Comparison of ENCODE assay signal across 12 cellular contexts in genomic region chr6:42029062-42029685, GRCh38. TPM values are rescaled to one million over a fixed set of nuclear protein-coding genes. Genes with fewer than 3 reads are reported as not detected.
DNase-seq lines count a peak whose midpoint lies in the region; ATAC-seq and TF ChIP-seq lines count a peak whose summit lies in the region.
"Had no signal": no experiment of that assay in that cellular context is flagged by ENCODE, and none has a peak within 500 bp of the region (broad histone marks: within the 10 kb centered on the region; RNA-seq: fewer than 3 reads in every experiment).

No MANE protein-coding gene starts in this region.

- CTCF ChIA-PET in WTC11 (lab: Charles Lee), result interaction anchor here (1.1 to 2.0 kb wide), 6 partner anchors 10 to 242 kb away, joined by 3 to 11 read pairs (median 5); partner anchors contain the start of genes BYSL, MED20 and TOMM6

- peaks cover 16% of the 10 kb centered on the region for H3K36me3 Mint-ChIP-seq in activated naive CD4-positive, alpha-beta T cell treated with anti-CD3 and anti-CD28 coated beads, Interleukin-2, amount 50 U/mL, for 24 hours
- H3K36me3 Mint-ChIP-seq in WTC11, result no peaks in the 10 kb centered on the region

- H3K4me1 Mint-ChIP-seq in activated naive CD4-positive, alpha-beta T cell treated with anti-CD3 and anti-CD28 coated beads, Interleukin-2, amount 50 U/mL, for 24 hours, result peaks cover 88% of the 10 kb centered on the region
- peaks cover 12% of the 10 kb centered on the region for H3K4me1 Mint-ChIP-seq in WTC11
- H3K4me1 Mint-ChIP-seq in stimulated activated naive CD8-positive, alpha-beta T cell treated with anti-CD3 and anti-CD28 coated beads, Interleukin-15, amount 100 ng/mL, for 72 hours, result peaks cover 95% of the 10 kb centered on the region

- TF ChIP-seq CTCF in WTC11 (IDR thresholded peaks at IDR 0.05) (no peak), hepatocyte (IDR thresholded peaks at IDR 0.05; ENCODE audit: poor library complexity) (no peak)

- peak overlapping the region; percentile 98 for H3K27ac Mint-ChIP-seq in activated naive CD4-positive, alpha-beta T cell treated with anti-CD3 and anti-CD28 coated beads, Interleukin-2, amount 50 U/mL, for 24 hours
- H3K27ac Mint-ChIP-seq in WTC11, result no peak overlapping the region
- H3K27ac Mint-ChIP-seq in stimulated activated naive CD8-positive, alpha-beta T cell treated with anti-CD3 and anti-CD28 coated beads, Interleukin-15, amount 100 ng/mL, for 72 hours, result peak overlapping the region; percentile 91 to 96

- POLR2A ChIA-PET in WTC11 (lab: Charles Lee), result interaction anchor here (0.6 kb wide), 2 partner anchors 221 to 514 kb away, joined by 3 to 4 read pairs; no protein-coding TSS in a partner anchor

- no peaks in the 10 kb centered on the region for H3K9me2 ChIP-seq in hepatocyte (replicated peaks; ENCODE audit: insufficient read depth)

- H2AFZ ChIP-seq in hepatocyte, result no peak overlapping the region

- no peak for ATAC-seq in WTC11
- no peak for ATAC-seq in stimulated activated naive CD8-positive, alpha-beta T cell treated with anti-CD3 and anti-CD28 coated beads, Interleukin-15, amount 100 ng/mL, for 72 hours

- H3K4me3 Mint-ChIP-seq in activated naive CD4-positive, alpha-beta T cell treated with anti-CD3 and anti-CD28 coated beads, Interleukin-2, amount 50 U/mL, for 24 hours, result peak overlapping the region; percentile 23
- no peak overlapping the region for H3K4me3 Mint-ChIP-seq in WTC11
- peak overlapping the region; percentile 50 to 88 for H3K4me3 Mint-ChIP-seq in stimulated activated naive CD8-positive, alpha-beta T cell treated with anti-CD3 and anti-CD28 coated beads, Interleukin-15, amount 100 ng/mL, for 72 hours

- no peak for DNase-seq in activated naive CD4-positive, alpha-beta T cell treated with Interleukin-2 at 50 U/mL for 16 hours
- DNase-seq in WTC11 (ENCODE audit: low spot score) (no peak), hepatocyte (ENCODE audit: low spot score) (no peak), kidney tubule cell (ENCODE audit: low spot score) (no peak), NCI-H510A treated with DMSO at 0.1 percent for 48 hours (lab: John Stamatoyannopoulos, UW) (no peak), NCI-H510A (lab: John Stamatoyannopoulos, UW) (no peak)
- DNase-seq in stimulated activated naive CD8-positive, alpha-beta T cell treated with anti-CD3 and anti-CD28 coated beads, Interleukin-15, amount 100 ng/mL, for 72 hours, result no peak
- DNase-seq: head of caudate nucleus; stimulated activated CD4-positive, alpha-beta T cell treated with anti-CD3 and anti-CD28 coated beads, Interleukin-2, amount 100 ng/mL, for 24 hours had no signal

- peak overlapping the region; percentile 67 for H3K4me2 ChIP-seq in hepatocyte

- H3K4me1 ChIP-seq in hepatocyte (ENCODE audit: insufficient read depth), result peaks cover 32% of the 10 kb centered on the region
- H3K4me1 ChIP-seq: BE2C had no signal

- H3K79me2 ChIP-seq in hepatocyte, result peaks cover 5% of the 10 kb centered on the region

- H3K27me3 ChIP-seq in hepatocyte, result no peaks in the 10 kb centered on the region
- H3K27me3 ChIP-seq: BE2C had no signal

- H3K4me3 ChIP-seq in hepatocyte, result no peak overlapping the region
- H3K4me3 ChIP-seq: SK-N-MC had no signal

- 89% methylated on average over 6 of the region's 6 CpGs for WGBS in hepatocyte (ENCODE audit: low lambda C conversion rate, missing lambda C conversion rate)

- H3K9me3 Mint-ChIP-seq in activated naive CD4-positive, alpha-beta T cell treated with anti-CD3 and anti-CD28 coated beads, Interleukin-2, amount 50 U/mL, for 24 hours, result no peaks in the 10 kb centered on the region
- H3K9me3 Mint-ChIP-seq in WTC11, result no peaks in the 10 kb centered on the region
- no peaks in the 10 kb centered on the region for H3K9me3 Mint-ChIP-seq in stimulated activated naive CD8-positive, alpha-beta T cell treated with anti-CD3 and anti-CD28 coated beads, Interleukin-15, amount 100 ng/mL, for 72 hours

- no peaks in the 10 kb centered on the region for H3K9me3 ChIP-seq in hepatocyte (ENCODE audit: low read depth)
- H3K9me3 ChIP-seq: BE2C had no signal

- no peaks in the 10 kb centered on the region for H3K27me3 Mint-ChIP-seq in activated naive CD4-positive, alpha-beta T cell treated with anti-CD3 and anti-CD28 coated beads, Interleukin-2, amount 50 U/mL, for 24 hours
- H3K27me3 Mint-ChIP-seq in WTC11 (ENCODE audit: low read depth), result peaks cover 5% of the 10 kb centered on the region; the same call in 1 of the 2 replicates
- no peaks in the 10 kb centered on the region for H3K27me3 Mint-ChIP-seq in stimulated activated naive CD8-positive, alpha-beta T cell treated with anti-CD3 and anti-CD28 coated beads, Interleukin-15, amount 100 ng/mL, for 72 hours

- H3K27ac ChIP-seq in hepatocyte, result peak overlapping the region; percentile 49

- H3K36me3 ChIP-seq in hepatocyte (replicated peaks; ENCODE audit: insufficient read depth, low read depth), result no peaks in the 10 kb centered on the region
- H3K36me3 ChIP-seq: BE2C had no signal

- no peaks in the 10 kb centered on the region for H4K20me1 ChIP-seq in hepatocyte (ENCODE audit: insufficient read depth, poor library complexity, severe bottlenecking)

TF ChIP-seq in WTC11, 78 proteins besides CTCF, POLR2A, EP300 and RAD21:
- TF ChIP-seq PRRX2 (CRISPR knock-in tag; IDR thresholded peaks at IDR 0.05), result no peak
- TF ChIP-seq SMAD3 (CRISPR knock-in tag; IDR thresholded peaks at IDR 0.05; ENCODE audit: borderline replicate concordance), result no peak
- peak; percentile 52; the same call in 1 of the 2 replicates for TF ChIP-seq ZNF121 (CRISPR knock-in tag; IDR thresholded peaks at IDR 0.05)

RNA-seq across cellular contexts. Expression of gene TAF8, which starts 21.1 kb away (rescaled TPM):
- total RNA-seq in WTC11 (2021), result 29.6 to 33.6 TPM (median 31.0 TPM) in 3 replicates
- total RNA-seq in hepatocyte, result 16.7 and 25.1 TPM in 2 replicates
- polyA plus RNA-seq in hepatocyte, result 12.6 and 14.0 TPM in 2 replicates
